In genomic region chr1:161217831-161218230, GRCh38 we compare ENCODE assay signal across 1 cellular context.
TF ChIP-seq lines count a peak whose summit lies in the region.

No MANE protein-coding gene starts in this region.

TF ChIP-seq in K562, 482 proteins besides CTCF, POLR2A, EP300 and RAD21:
- TF ChIP-seq KDM4B (IDR thresholded peaks at IDR 0.05; ENCODE audit: borderline replicate concordance in 2 of 2, low read depth in 1 of 2) (no peak), SIN3A (IDR thresholded peaks at IDR 0.05; ENCODE audit: borderline replicate concordance in 2 of 2, control insufficient read depth in 1 of 2, low read depth in 2 of 2, low read length in 2 of 2) (no peak), POU5F1 (IDR thresholded peaks at IDR 0.05; ENCODE audit: borderline replicate concordance, low read depth, low read length, partially characterized antibody) (no peak), ZNF384 (IDR thresholded peaks at IDR 0.05; ENCODE audit: low read depth, low read length) (no peak), HNRNPK (IDR thresholded peaks at IDR 0.05; ENCODE audit: low read depth, low read length, poor library complexity, severe bottlenecking) (no peak), ZNF764 (CRISPR knock-in tag; IDR thresholded peaks at IDR 0.05; ENCODE audit: low read depth) (no peak), FOXJ2 (tag; IDR thresholded peaks at IDR 0.05) (no peak), FOXA1 (IDR thresholded peaks at IDR 0.05; ENCODE audit: borderline replicate concordance) (no peak)
